In genomic region chr22:39681038-39681861, GRCh38 we compare ENCODE assay signal across 27 cellular contexts.
DNase-seq lines count a peak whose midpoint lies in the region; ATAC-seq, FAIRE-seq and TF ChIP-seq lines count a peak whose summit lies in the region.
"Had no signal": no experiment of that assay in that cellular context is flagged by ENCODE, and none has a peak within 500 bp of the region (broad histone marks: within the 10 kb centered on the region; RNA-seq: fewer than 3 reads in every experiment).

No MANE protein-coding gene starts in this region.

- H3K27me3 Mint-ChIP-seq in neural progenitor cell (ENCODE audit: insufficient read depth, low read depth): peaks cover 2% of the 10 kb centered on the region
- peaks cover 22 to 45% of the 10 kb centered on the region in 2 donors for H3K27me3 Mint-ChIP-seq in stimulated activated naive B cell treated with anti-CD40 and anti-IgM and Interleukin-4, amounts not matched to agents 10 μg/mL and 1 μg/mL and 100 μg/mL, for 72 hours

- TF ChIP-seq EP300 in GM12878 (IDR thresholded peaks at IDR 0.05; ENCODE audit: borderline replicate concordance in 1 of 2, control insufficient read depth in 1 of 2, low read depth in 2 of 2, low read length in 2 of 2): no peak

- H3K27ac ChIP-seq in left ventricle myocardium inferior (replicated peaks) (no peak overlapping the region), GM12878 (ENCODE audit: control insufficient read depth, insufficient read depth) (no peak overlapping the region), neural progenitor cell (no peak overlapping the region)
- H3K27ac ChIP-seq: 22Rv1; BLaER1 treated with 17β-estradiol and CSF1 and Interleukin-3, amounts not matched to agents 10 nM and 100 nM had no signal

- DNase-seq in Right ventricle myocardium inferior (ENCODE audit: missing footprints) (peak; percentile 64), left ventricle myocardium inferior (no peak), GM12878 (ENCODE audit: low read depth, low spot score) (no peak), neural progenitor cell (ENCODE audit: low spot score) (no peak)
- no peak for DNase-seq in stimulated activated naive B cell treated with anti-CD40 and anti-IgM and Interleukin-4, amounts not matched to agents 10 μg/mL and 1 μg/mL and 100 μg/mL, for 72 hours
- DNase-seq: ACHN; AML-193; BE2C; CD4-positive, alpha-beta T cell; CD8-positive, alpha-beta memory T cell; DMS 273 treated with DMSO at 0.1 percent for 48 hours; DMS79; EL; GDM1; GOT3; HCEC 1CT had no signal

- H3K79me2 ChIP-seq in GM12878 (ENCODE audit: control insufficient read depth, insufficient read depth, low read length): no peaks in the 10 kb centered on the region
- no peaks in the 10 kb centered on the region for H3K79me2 ChIP-seq in neural progenitor cell (ENCODE audit: low read depth)

- peaks cover 98% of the 10 kb centered on the region for H3K27me3 ChIP-seq in left ventricle myocardium inferior (ENCODE audit: low read depth)
- H3K27me3 ChIP-seq in GM12878 (replicated peaks in 1 of 2; ENCODE audit: control insufficient read depth in 2 of 2, insufficient read depth in 2 of 2, low read length in 1 of 2): peaks cover 0 to 2% of the 10 kb centered on the region in 2 experiments; a peak in 2 of 4 replicates
- H3K27me3 ChIP-seq in neural progenitor cell: no peaks in the 10 kb centered on the region
- H3K27me3 ChIP-seq: BE2C had no signal

- POLR2A ChIA-PET in GM12878 (lab: Charles Lee): no interaction called here

- H3K4me2 ChIP-seq in GM12878 (ENCODE audit: control insufficient read depth, insufficient read depth) (no peak overlapping the region), neural progenitor cell (no peak overlapping the region)
- H3K4me2 ChIP-seq: BLaER1 treated with 17β-estradiol and CSF1 and Interleukin-3, amounts not matched to agents 10 nM and 100 nM had no signal

- H2AFZ ChIP-seq in GM12878 (ENCODE audit: control insufficient read depth, low read depth, low read length) (no peak overlapping the region), neural progenitor cell (replicated peaks) (no peak overlapping the region)

- no peak overlapping the region for H3K4me3 Mint-ChIP-seq in neural progenitor cell
- no peak overlapping the region for H3K4me3 Mint-ChIP-seq in stimulated activated naive B cell treated with anti-CD40 and anti-IgM and Interleukin-4, amounts not matched to agents 10 μg/mL and 1 μg/mL and 100 μg/mL, for 72 hours
- H3K4me3 Mint-ChIP-seq: CD14-positive monocyte; CD4-positive, alpha-beta T cell; CD8-positive, alpha-beta memory T cell had no signal

- intact Hi-C loops in Right ventricle myocardium inferior (cut with DNase I): no loop called here
- intact Hi-C loops in left ventricle myocardium inferior (cut with micrococcal nuclease): no loop called here
- intact Hi-C loops in GM12878 (cut with micrococcal nuclease; ENCODE audit: unreplicated experiment): no loop called here

- TF ChIP-seq CTCF in left ventricle myocardium inferior (IDR thresholded peaks at IDR 0.05; ENCODE audit: borderline replicate concordance) (no peak), GM12878 (IDR thresholded peaks at IDR 0.05 in 2 of 3, conservative IDR thresholded peaks at IDR 0.05 in 1 of 3; ENCODE audit: control insufficient read depth in 2 of 3, extremely low read depth in 1 of 3, insufficient read depth in 1 of 3, low read depth in 3 of 3, low read length in 3 of 3) (no peak), neural progenitor cell (IDR thresholded peaks at IDR 0.05) (no peak)

- H3K4me1 ChIP-seq in left ventricle myocardium inferior (no peaks in the 10 kb centered on the region), GM12878 (ENCODE audit: control insufficient read depth, insufficient read depth, low read length) (no peaks in the 10 kb centered on the region), neural progenitor cell (no peaks in the 10 kb centered on the region)
- H3K4me1 ChIP-seq: BE2C had no signal

- H4K20me1 ChIP-seq in GM12878 (ENCODE audit: control insufficient read depth, insufficient read depth) (no peaks in the 10 kb centered on the region), neural progenitor cell (ENCODE audit: low read depth) (no peaks in the 10 kb centered on the region)
- H4K20me1 ChIP-seq: BLaER1 treated with 17β-estradiol and CSF1 and Interleukin-3, amounts not matched to agents 10 nM and 100 nM had no signal

- no peak for FAIRE-seq in GM12878 (lab: Jason Lieb, UNC)
- FAIRE-seq: A204.1, D721Med, GM12891, GM18507, H54 had no signal

- H3K4me3 ChIP-seq in left ventricle myocardium inferior (no peak overlapping the region), GM12878 (no peak overlapping the region), neural progenitor cell (no peak overlapping the region)
- H3K4me3 ChIP-seq: BLaER1 treated with 17β-estradiol and CSF1 and Interleukin-3, amounts not matched to agents 10 nM and 100 nM had no signal

- in situ Hi-C loops in GM12878 (cut with MboI): no loop called here

- H3K9ac ChIP-seq in GM12878 (ENCODE audit: control insufficient read depth, insufficient read depth, low read length) (no peak overlapping the region), neural progenitor cell (no peak overlapping the region)
- H3K9ac ChIP-seq: BLaER1 treated with 17β-estradiol and CSF1 and Interleukin-3, amounts not matched to agents 10 nM and 100 nM had no signal

- WGBS in GM12878 (ENCODE audit: insufficient coverage, insufficient replicate concordance, low lambda C conversion rate, missing lambda C conversion rate): 47% methylated on average over 18 of the region's 18 CpGs

- peaks cover 6% of the 10 kb centered on the region for H3K4me1 Mint-ChIP-seq in neural progenitor cell
- peaks cover 2 to 12% of the 10 kb centered on the region in 2 donors for H3K4me1 Mint-ChIP-seq in stimulated activated naive B cell treated with anti-CD40 and anti-IgM and Interleukin-4, amounts not matched to agents 10 μg/mL and 1 μg/mL and 100 μg/mL, for 72 hours
- H3K4me1 Mint-ChIP-seq: CD14-positive monocyte had no signal

- CTCF ChIA-PET in GM12878 (lab: Yijun Ruan, JAX): no interaction called here

- no peak for TF ChIP-seq POLR2A in GM12878 (IDR thresholded peaks at IDR 0.05; ENCODE audit: low read depth, low read length)

- no peak for TF ChIP-seq RAD21 in GM12878 (IDR thresholded peaks at IDR 0.05; ENCODE audit: insufficient read depth, low read depth, low read length)

- SMC1A ChIA-PET in GM12878 (lab: Charles Lee; ENCODE audit: uncharacterized antibody, unreplicated experiment): no interaction called here

- H3K36me3 Mint-ChIP-seq in neural progenitor cell: no peaks in the 10 kb centered on the region
- H3K36me3 Mint-ChIP-seq in stimulated activated naive B cell treated with anti-CD40 and anti-IgM and Interleukin-4, amounts not matched to agents 10 μg/mL and 1 μg/mL and 100 μg/mL, for 72 hours: no peaks in the 10 kb centered on the region
- H3K36me3 Mint-ChIP-seq: CD14-positive monocyte had no signal

- ATAC-seq in Right ventricle myocardium inferior: no peak
- ATAC-seq in GM12878: no peak
- ATAC-seq in stimulated activated naive B cell treated with anti-CD40 and anti-IgM and Interleukin-4, amounts not matched to agents 10 μg/mL and 1 μg/mL and 100 μg/mL, for 72 hours (replicated peaks): no peak
- ATAC-seq in GM18858 (IDR thresholded peaks at IDR 0.05; ENCODE audit: unreplicated experiment): no peak
- ATAC-seq in GM18868 (IDR thresholded peaks at IDR 0.05; ENCODE audit: unreplicated experiment): no peak
- no peak for ATAC-seq in GM19328 (IDR thresholded peaks at IDR 0.05; ENCODE audit: unreplicated experiment)

- BruUV-seq in GM12878 (replicated peaks; lab: Mats Ljungman, UMichigan): no TSS peak

- H3K36me3 ChIP-seq in left ventricle myocardium inferior (no peaks in the 10 kb centered on the region), GM12878 (ENCODE audit: control insufficient read depth in 2 of 2, insufficient read depth in 2 of 2, low read length in 1 of 2) (no peaks in the 10 kb centered on the region), neural progenitor cell (no peaks in the 10 kb centered on the region)
- H3K36me3 ChIP-seq: BE2C; BLaER1 treated with 17β-estradiol and CSF1 and Interleukin-3, amounts not matched to agents 10 nM and 100 nM had no signal

- RAD21 ChIA-PET in GM12878 (lab: Charles Lee; ENCODE audit: unreplicated experiment): no interaction called here

- H3F3A ChIP-seq in neural progenitor cell (ENCODE audit: low read depth): no peaks in the 10 kb centered on the region

- no peaks in the 10 kb centered on the region for H3K9me3 Mint-ChIP-seq in neural progenitor cell
- H3K9me3 Mint-ChIP-seq in stimulated activated naive B cell treated with anti-CD40 and anti-IgM and Interleukin-4, amounts not matched to agents 10 μg/mL and 1 μg/mL and 100 μg/mL, for 72 hours: no peaks in the 10 kb centered on the region
- H3K9me3 Mint-ChIP-seq: CD4-positive, alpha-beta T cell; CD8-positive, alpha-beta memory T cell had no signal

- peak overlapping the region; percentile 76 for H3K27ac Mint-ChIP-seq in neural progenitor cell
- H3K27ac Mint-ChIP-seq in stimulated activated naive B cell treated with anti-CD40 and anti-IgM and Interleukin-4, amounts not matched to agents 10 μg/mL and 1 μg/mL and 100 μg/mL, for 72 hours: peak overlapping the region; percentile 31
- H3K27ac Mint-ChIP-seq: CD14-positive monocyte; CD4-positive, alpha-beta T cell had no signal

- H3K9me3 ChIP-seq in left ventricle myocardium inferior (replicated peaks) (no peaks in the 10 kb centered on the region), GM12878 (replicated peaks; ENCODE audit: control insufficient read depth, insufficient read depth, low read length) (no peaks in the 10 kb centered on the region), neural progenitor cell (ENCODE audit: low read depth) (no peaks in the 10 kb centered on the region)
- H3K9me3 ChIP-seq: BE2C; BLaER1 treated with 17β-estradiol and CSF1 and Interleukin-3, amounts not matched to agents 10 nM and 100 nM had no signal

TF ChIP-seq in GM12878, 131 proteins besides CTCF, POLR2A, EP300 and RAD21 (continues in another document):
- no peak for TF ChIP-seq MYC (IDR thresholded peaks at IDR 0.05; ENCODE audit: insufficient read depth, insufficient read length, insufficient replicate concordance, low read length, severe bottlenecking)
- TF ChIP-seq PML (IDR thresholded peaks at IDR 0.05; ENCODE audit: low read length): no peak
- TF ChIP-seq NR2C2 (IDR thresholded peaks at IDR 0.05; ENCODE audit: borderline replicate concordance, control insufficient read depth, insufficient read length, low read depth): no peak
- TF ChIP-seq DPF2 (IDR thresholded peaks at IDR 0.05): 0 out of 2 replicates have a peak, but pooled peaks have one; percentile 20
- no peak for TF ChIP-seq MEF2A (IDR thresholded peaks at IDR 0.05; ENCODE audit: insufficient read depth, low read depth, low read length)
